1 cellular context compared by ENCODE assay signal in the genomic region with DNA sequence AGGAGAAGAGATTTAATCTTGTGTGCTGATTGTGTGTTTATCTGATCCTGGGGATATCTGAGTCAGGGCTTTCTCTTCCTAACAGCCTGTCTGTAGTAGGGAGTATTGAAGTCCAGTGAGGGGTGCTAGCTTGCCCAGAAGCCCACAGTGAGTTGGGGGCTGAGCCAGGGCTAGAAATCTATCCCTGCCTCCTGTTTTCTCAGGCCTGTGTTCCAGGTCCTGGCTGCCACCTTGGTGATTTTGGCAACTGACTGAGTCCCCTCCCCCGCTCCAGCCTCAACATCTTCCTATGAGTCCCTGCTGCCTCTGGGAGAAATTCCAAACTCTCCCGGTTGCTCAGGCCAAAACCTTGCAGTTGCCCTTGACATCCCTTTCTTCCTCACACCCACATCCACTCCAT.
TF ChIP-seq lines count a peak whose summit lies in the region.

No MANE protein-coding gene starts in this region.

TF ChIP-seq in H1, 55 proteins besides CTCF, POLR2A, EP300 and RAD21:
- TF ChIP-seq KDM5A (IDR thresholded peaks at IDR 0.05; ENCODE audit: low read length) (no peak), ASH2L (IDR thresholded peaks at IDR 0.05; ENCODE audit: low read length) (peak; percentile 66), RXRA (IDR thresholded peaks at IDR 0.05; ENCODE audit: insufficient read depth, low read depth, low read length) (no peak), KDM4A (IDR thresholded peaks at IDR 0.05; ENCODE audit: low read depth, low read length, severe bottlenecking) (no peak), TAF7 (optimal IDR thresholded peaks at IDR 0.05; ENCODE audit: borderline replicate concordance, low read depth, low read length) (peak; percentile 48), SUZ12 (IDR thresholded peaks at IDR 0.05; ENCODE audit: low read length) (no peak), SIRT6 (IDR thresholded peaks at IDR 0.05; ENCODE audit: low read length) (no peak), TAF1 (IDR thresholded peaks at IDR 0.05; ENCODE audit: low read depth, low read length) (peak; percentile 88), CREB1 (IDR thresholded peaks at IDR 0.05) (no peak), SP4 (IDR thresholded peaks at IDR 0.05; ENCODE audit: low read length) (no peak), SP2 (IDR thresholded peaks at IDR 0.05; ENCODE audit: low read length) (no peak), SIN3A (conservative IDR thresholded peaks at IDR 0.05 in 1 of 2, IDR thresholded peaks at IDR 0.05 in 1 of 2; ENCODE audit: low read depth in 1 of 2, low read length in 2 of 2) (no peak), HDAC6 (IDR thresholded peaks at IDR 0.05; ENCODE audit: low read depth, low read length) (no peak), SP1 (IDR thresholded peaks at IDR 0.05; ENCODE audit: low read depth, low read length) (0 out of 2 replicates have a peak, but pooled peaks have one; percentile 40), SAP30 (IDR thresholded peaks at IDR 0.05; ENCODE audit: insufficient read depth, insufficient replicate concordance, low read length) (no peak), RBBP5 (IDR thresholded peaks at IDR 0.05; ENCODE audit: borderline replicate concordance, low read depth, low read length) (peak; percentile 85), PHF8 (conservative IDR thresholded peaks at IDR 0.05; ENCODE audit: low read depth, low read length) (no peak), CHD1 (IDR thresholded peaks at IDR 0.05; ENCODE audit: low read depth, low read length) (no peak), EZH2 (IDR thresholded peaks at IDR 0.05; ENCODE audit: low read depth, low read length, severe bottlenecking) (no peak), TBP (IDR thresholded peaks at IDR 0.05; ENCODE audit: low read depth, low read length) (no peak)
- TF ChIP-seq, protein P1, sequence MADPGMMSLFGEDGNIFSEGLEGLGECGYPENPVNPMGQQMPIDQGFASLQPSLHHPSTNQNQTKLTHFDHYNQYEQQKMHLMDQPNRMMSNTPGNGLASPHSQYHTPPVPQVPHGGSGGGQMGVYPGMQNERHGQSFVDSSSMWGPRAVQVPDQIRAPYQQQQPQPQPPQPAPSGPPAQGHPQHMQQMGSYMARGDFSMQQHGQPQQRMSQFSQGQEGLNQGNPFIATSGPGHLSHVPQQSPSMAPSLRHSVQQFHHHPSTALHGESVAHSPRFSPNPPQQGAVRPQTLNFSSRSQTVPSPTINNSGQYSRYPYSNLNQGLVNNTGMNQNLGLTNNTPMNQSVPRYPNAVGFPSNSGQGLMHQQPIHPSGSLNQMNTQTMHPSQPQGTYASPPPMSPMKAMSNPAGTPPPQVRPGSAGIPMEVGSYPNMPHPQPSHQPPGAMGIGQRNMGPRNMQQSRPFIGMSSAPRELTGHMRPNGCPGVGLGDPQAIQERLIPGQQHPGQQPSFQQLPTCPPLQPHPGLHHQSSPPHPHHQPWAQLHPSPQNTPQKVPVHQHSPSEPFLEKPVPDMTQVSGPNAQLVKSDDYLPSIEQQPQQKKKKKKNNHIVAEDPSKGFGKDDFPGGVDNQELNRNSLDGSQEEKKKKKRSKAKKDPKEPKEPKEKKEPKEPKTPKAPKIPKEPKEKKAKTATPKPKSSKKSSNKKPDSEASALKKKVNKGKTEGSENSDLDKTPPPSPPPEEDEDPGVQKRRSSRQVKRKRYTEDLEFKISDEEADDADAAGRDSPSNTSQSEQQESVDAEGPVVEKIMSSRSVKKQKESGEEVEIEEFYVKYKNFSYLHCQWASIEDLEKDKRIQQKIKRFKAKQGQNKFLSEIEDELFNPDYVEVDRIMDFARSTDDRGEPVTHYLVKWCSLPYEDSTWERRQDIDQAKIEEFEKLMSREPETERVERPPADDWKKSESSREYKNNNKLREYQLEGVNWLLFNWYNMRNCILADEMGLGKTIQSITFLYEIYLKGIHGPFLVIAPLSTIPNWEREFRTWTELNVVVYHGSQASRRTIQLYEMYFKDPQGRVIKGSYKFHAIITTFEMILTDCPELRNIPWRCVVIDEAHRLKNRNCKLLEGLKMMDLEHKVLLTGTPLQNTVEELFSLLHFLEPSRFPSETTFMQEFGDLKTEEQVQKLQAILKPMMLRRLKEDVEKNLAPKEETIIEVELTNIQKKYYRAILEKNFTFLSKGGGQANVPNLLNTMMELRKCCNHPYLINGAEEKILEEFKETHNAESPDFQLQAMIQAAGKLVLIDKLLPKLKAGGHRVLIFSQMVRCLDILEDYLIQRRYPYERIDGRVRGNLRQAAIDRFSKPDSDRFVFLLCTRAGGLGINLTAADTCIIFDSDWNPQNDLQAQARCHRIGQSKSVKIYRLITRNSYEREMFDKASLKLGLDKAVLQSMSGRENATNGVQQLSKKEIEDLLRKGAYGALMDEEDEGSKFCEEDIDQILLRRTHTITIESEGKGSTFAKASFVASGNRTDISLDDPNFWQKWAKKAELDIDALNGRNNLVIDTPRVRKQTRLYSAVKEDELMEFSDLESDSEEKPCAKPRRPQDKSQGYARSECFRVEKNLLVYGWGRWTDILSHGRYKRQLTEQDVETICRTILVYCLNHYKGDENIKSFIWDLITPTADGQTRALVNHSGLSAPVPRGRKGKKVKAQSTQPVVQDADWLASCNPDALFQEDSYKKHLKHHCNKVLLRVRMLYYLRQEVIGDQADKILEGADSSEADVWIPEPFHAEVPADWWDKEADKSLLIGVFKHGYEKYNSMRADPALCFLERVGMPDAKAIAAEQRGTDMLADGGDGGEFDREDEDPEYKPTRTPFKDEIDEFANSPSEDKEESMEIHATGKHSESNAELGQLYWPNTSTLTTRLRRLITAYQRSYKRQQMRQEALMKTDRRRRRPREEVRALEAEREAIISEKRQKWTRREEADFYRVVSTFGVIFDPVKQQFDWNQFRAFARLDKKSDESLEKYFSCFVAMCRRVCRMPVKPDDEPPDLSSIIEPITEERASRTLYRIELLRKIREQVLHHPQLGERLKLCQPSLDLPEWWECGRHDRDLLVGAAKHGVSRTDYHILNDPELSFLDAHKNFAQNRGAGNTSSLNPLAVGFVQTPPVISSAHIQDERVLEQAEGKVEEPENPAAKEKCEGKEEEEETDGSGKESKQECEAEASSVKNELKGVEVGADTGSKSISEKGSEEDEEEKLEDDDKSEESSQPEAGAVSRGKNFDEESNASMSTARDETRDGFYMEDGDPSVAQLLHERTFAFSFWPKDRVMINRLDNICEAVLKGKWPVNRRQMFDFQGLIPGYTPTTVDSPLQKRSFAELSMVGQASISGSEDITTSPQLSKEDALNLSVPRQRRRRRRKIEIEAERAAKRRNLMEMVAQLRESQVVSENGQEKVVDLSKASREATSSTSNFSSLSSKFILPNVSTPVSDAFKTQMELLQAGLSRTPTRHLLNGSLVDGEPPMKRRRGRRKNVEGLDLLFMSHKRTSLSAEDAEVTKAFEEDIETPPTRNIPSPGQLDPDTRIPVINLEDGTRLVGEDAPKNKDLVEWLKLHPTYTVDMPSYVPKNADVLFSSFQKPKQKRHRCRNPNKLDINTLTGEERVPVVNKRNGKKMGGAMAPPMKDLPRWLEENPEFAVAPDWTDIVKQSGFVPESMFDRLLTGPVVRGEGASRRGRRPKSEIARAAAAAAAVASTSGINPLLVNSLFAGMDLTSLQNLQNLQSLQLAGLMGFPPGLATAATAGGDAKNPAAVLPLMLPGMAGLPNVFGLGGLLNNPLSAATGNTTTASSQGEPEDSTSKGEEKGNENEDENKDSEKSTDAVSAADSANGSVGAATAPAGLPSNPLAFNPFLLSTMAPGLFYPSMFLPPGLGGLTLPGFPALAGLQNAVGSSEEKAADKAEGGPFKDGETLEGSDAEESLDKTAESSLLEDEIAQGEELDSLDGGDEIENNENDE (IDR thresholded peaks at IDR 0.05; ENCODE audit: insufficient replicate concordance, low read length): no peak
- TF ChIP-seq, protein P2, sequence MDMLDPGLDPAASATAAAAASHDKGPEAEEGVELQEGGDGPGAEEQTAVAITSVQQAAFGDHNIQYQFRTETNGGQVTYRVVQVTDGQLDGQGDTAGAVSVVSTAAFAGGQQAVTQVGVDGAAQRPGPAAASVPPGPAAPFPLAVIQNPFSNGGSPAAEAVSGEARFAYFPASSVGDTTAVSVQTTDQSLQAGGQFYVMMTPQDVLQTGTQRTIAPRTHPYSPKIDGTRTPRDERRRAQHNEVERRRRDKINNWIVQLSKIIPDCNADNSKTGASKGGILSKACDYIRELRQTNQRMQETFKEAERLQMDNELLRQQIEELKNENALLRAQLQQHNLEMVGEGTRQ (IDR thresholded peaks at IDR 0.05; ENCODE audit: low read length): no peak
